In genomic region chr6:39843305-39844020, GRCh38 we compare ENCODE assay signal across 15 cellular contexts. TPM values are rescaled to one million over a fixed set of nuclear protein-coding genes. Genes with fewer than 3 reads are reported as not detected.
DNase-seq lines count a peak whose midpoint lies in the region; ATAC-seq, FAIRE-seq and TF ChIP-seq lines count a peak whose summit lies in the region.
"Had no signal": no experiment of that assay in that cellular context is flagged by ENCODE, and none has a peak within 500 bp of the region (broad histone marks: within the 10 kb centered on the region; RNA-seq: fewer than 3 reads in every experiment).

No MANE protein-coding gene starts in this region.

- H3K9me3 Mint-ChIP-seq in nephron = no peaks in the 10 kb centered on the region
- H3K9me3 Mint-ChIP-seq: activated naive CD8-positive, alpha-beta T cell treated with anti-CD3 and anti-CD28 coated beads, Interleukin-2, amount 10 ng/mL, durations not matched to agents 7 days and 5 days; memory B cell had no signal

- 0 out of 2 replicates have a peak overlapping the region, but pooled peaks have one; percentile 18 for H2BK15ac ChIP-seq in H1 (ENCODE audit: low read length)

- peak overlapping the region; percentile 60 for H3K4ac ChIP-seq in H1 (replicated peaks; ENCODE audit: insufficient read length, low read depth, low read length)

- H3K23ac ChIP-seq in H1 (ENCODE audit: insufficient read length) = no peak overlapping the region

- no peak overlapping the region for H3K14ac ChIP-seq in H1 (ENCODE audit: insufficient read length)

- peaks cover 40% of the 10 kb centered on the region for H3K4me1 Mint-ChIP-seq in nephron
- H3K4me1 Mint-ChIP-seq: activated CD8-positive, alpha-beta memory T cell treated with anti-CD3 and anti-CD28 coated beads, Interleukin-2, amount 10 ng/mL, durations not matched to agents 7 days and 5 days; activated naive CD8-positive, alpha-beta T cell treated with anti-CD3 and anti-CD28 coated beads, Interleukin-2, amount 10 ng/mL, durations not matched to agents 7 days and 5 days; memory B cell had no signal

- no peaks in the 10 kb centered on the region for H3K27me3 ChIP-seq in BE2C
- no peaks in the 10 kb centered on the region for H3K27me3 ChIP-seq in H1 (replicated peaks in 1 of 4; ENCODE audit: control insufficient read depth in 3 of 4, extremely low read depth in 1 of 4, insufficient read depth in 3 of 4, low read length in 3 of 4)

- TF ChIP-seq CTCF in BE2C (IDR thresholded peaks at IDR 0.05; ENCODE audit: low read depth, low read length) = peak; percentile 18; the same call in 1 of the 2 replicates
- TF ChIP-seq CTCF in H1 (IDR thresholded peaks at IDR 0.05; ENCODE audit: control extremely low read depth in 1 of 3, insufficient read depth in 1 of 3, low read depth in 1 of 3, low read length in 3 of 3) = peak in 2 of 3 experiments; percentile 20 to 40; a peak in 2 of 4 replicates
- no peak for TF ChIP-seq CTCF in nephron (IDR thresholded peaks at IDR 0.05; ENCODE audit: unreplicated experiment in 3 of 3)

- H3K18ac ChIP-seq in H1 (ENCODE audit: extremely low read depth, low read length) = no peak overlapping the region

- H3K79me1 ChIP-seq in H1 (ENCODE audit: low read depth, low read length) = no peaks in the 10 kb centered on the region

- no peaks in the 10 kb centered on the region for H3K9me3 ChIP-seq in BE2C
- H3K9me3 ChIP-seq in H1 (ENCODE audit: insufficient read depth in 2 of 2, low read depth in 1 of 2, low read length in 1 of 2) = no peaks in the 10 kb centered on the region
- H3K9me3 ChIP-seq: HAP-1 had no signal

- H4K5ac ChIP-seq in H1 (ENCODE audit: insufficient read length, low read depth, low read length) = no peak overlapping the region

- no peak overlapping the region for H2AK5ac ChIP-seq in H1 (ENCODE audit: low read depth, low read length)

- H3K27ac ChIP-seq in H1 (ENCODE audit: low read depth, low read length) = no peak overlapping the region

- POLR2A ChIA-PET in H1 (lab: Charles Lee; ENCODE audit: partially characterized antibody) = no interaction called here

- H4K8ac ChIP-seq in H1 (ENCODE audit: extremely low read depth, insufficient read depth, low read length) = no peak overlapping the region

- H3K79me2 ChIP-seq in H1 (ENCODE audit: control insufficient read depth in 1 of 2, insufficient read depth in 2 of 2, low read length in 2 of 2) = no peaks in the 10 kb centered on the region

- H2BK120ac ChIP-seq in H1 (replicated peaks; ENCODE audit: low read depth, low read length) = no peak overlapping the region

- CTCF ChIA-PET in H1 (lab: Charles Lee; ENCODE audit: partially characterized antibody) = interaction anchor here (0.5 to 2.6 kb wide), 9 partner anchors 10 to 866 kb away, joined by 3 to 11 read pairs (median 3); no protein-coding TSS in a partner anchor

- H4K20me1 ChIP-seq in H1 (replicated peaks in 1 of 2; ENCODE audit: control insufficient read depth in 1 of 2, insufficient read depth in 2 of 2, low read length in 2 of 2) = peaks cover 0 to 7% of the 10 kb centered on the region in 2 experiments

- H3K23me2 ChIP-seq in H1 (ENCODE audit: low read depth, low read length) = peaks cover 8% of the 10 kb centered on the region

- 92% methylated on average over 12 of the region's 12 CpGs; no CpG with 5 or more reads in 1 of the 2 experiments for WGBS in H1 (ENCODE audit: extremely low coverage in 1 of 2, insufficient coverage in 1 of 2, insufficient read length in 1 of 2, insufficient replicate concordance in 2 of 2, low coverage in 1 of 2, low lambda C conversion rate in 2 of 2, missing lambda C conversion rate in 1 of 2), 2 experiments

- no peak overlapping the region for H4K91ac ChIP-seq in H1 (replicated peaks; ENCODE audit: insufficient read length, low read length)

- H2BK12ac ChIP-seq in H1 (ENCODE audit: low read depth, low read length) = no peak overlapping the region

- TF ChIP-seq RAD21 in H1 (IDR thresholded peaks at IDR 0.05 in 1 of 2, conservative IDR thresholded peaks at IDR 0.05 in 1 of 2; ENCODE audit: low read depth in 2 of 2, low read length in 2 of 2) = no peak

- no peak overlapping the region for H3K4me2 ChIP-seq in H1 (ENCODE audit: insufficient read depth in 1 of 2, low read depth in 2 of 2, low read length in 2 of 2)

- H3K36me3 Mint-ChIP-seq in nephron (ENCODE audit: low read depth) = no peaks in the 10 kb centered on the region
- H3K36me3 Mint-ChIP-seq: activated CD8-positive, alpha-beta memory T cell treated with anti-CD3 and anti-CD28 coated beads, Interleukin-2, amount 10 ng/mL, durations not matched to agents 7 days and 5 days; activated naive CD8-positive, alpha-beta T cell treated with anti-CD3 and anti-CD28 coated beads, Interleukin-2, amount 10 ng/mL, durations not matched to agents 7 days and 5 days; memory B cell had no signal

- H3K36me3 ChIP-seq in BE2C = no peaks in the 10 kb centered on the region
- H3K36me3 ChIP-seq in H1 (ENCODE audit: control insufficient read depth in 2 of 4, insufficient read depth in 4 of 4, low read length in 3 of 4) = no peaks in the 10 kb centered on the region
- H3K36me3 ChIP-seq: HAP-1 had no signal

- no peak overlapping the region for H3K56ac ChIP-seq in H1 (replicated peaks; ENCODE audit: insufficient read length, low read depth, low read length)

- H2AFZ ChIP-seq in H1 (ENCODE audit: low read length) = peak overlapping the region; percentile 38; the same call in 1 of the 2 replicates

- FAIRE-seq in H1 (lab: Jason Lieb, UNC) = no peak

- peak overlapping the region; percentile 6 to 62 (median 34) for H3K27ac Mint-ChIP-seq in nephron
- H3K27ac Mint-ChIP-seq: activated CD8-positive, alpha-beta memory T cell treated with anti-CD3 and anti-CD28 coated beads, Interleukin-2, amount 10 ng/mL, durations not matched to agents 7 days and 5 days; activated naive CD8-positive, alpha-beta T cell treated with anti-CD3 and anti-CD28 coated beads, Interleukin-2, amount 10 ng/mL, durations not matched to agents 7 days and 5 days; memory B cell had no signal

- no peak overlapping the region for H3K4me3 ChIP-seq in BE2C (ENCODE audit: low read depth, low read length)
- no peak overlapping the region for H3K4me3 ChIP-seq in H1 (ENCODE audit: extremely low read depth in 1 of 4, insufficient read depth in 2 of 4, low read depth in 3 of 4, low read length in 4 of 4)
- H3K4me3 ChIP-seq: HAP-1 had no signal

- no peak for TF ChIP-seq EP300 in H1 (IDR thresholded peaks at IDR 0.05; ENCODE audit: borderline replicate concordance in 1 of 2, low read depth in 2 of 2, low read length in 2 of 2)

- DNase-seq in BE2C = no peak
- DNase-seq in HT1080 (ENCODE audit: low read depth) = peak; percentile 29
- no peak for DNase-seq in H1 (ENCODE audit: low read depth in 1 of 2, low spot score in 2 of 2)
- no peak for DNase-seq in A172 (ENCODE audit: low spot score)
- DNase-seq in CD1c-positive myeloid dendritic cell (ENCODE audit: extremely low spot score) = no peak
- DNase-seq: activated CD8-positive, alpha-beta memory T cell treated with anti-CD3 and anti-CD28 coated beads, Interleukin-2, amount 10 ng/mL, durations not matched to agents 7 days and 5 days; activated naive CD8-positive, alpha-beta T cell treated with anti-CD3 and anti-CD28 coated beads, Interleukin-2, amount 10 ng/mL, durations not matched to agents 7 days and 5 days; hypothalamus; NCI-H226; RPMI8226 had no signal

- H3K27me3 Mint-ChIP-seq in nephron (ENCODE audit: low read depth) = no peaks in the 10 kb centered on the region
- H3K27me3 Mint-ChIP-seq: activated CD8-positive, alpha-beta memory T cell treated with anti-CD3 and anti-CD28 coated beads, Interleukin-2, amount 10 ng/mL, durations not matched to agents 7 days and 5 days had no signal

- H2BK20ac ChIP-seq in H1 (ENCODE audit: low read length) = no peak overlapping the region

- no peak overlapping the region for H2BK5ac ChIP-seq in H1 (ENCODE audit: low read depth, low read length)

- ATAC-seq in GM19395 (IDR thresholded peaks at IDR 0.05; ENCODE audit: unreplicated experiment) = no peak
- ATAC-seq in HG02588 (IDR thresholded peaks at IDR 0.05; ENCODE audit: unreplicated experiment) = no peak
- ATAC-seq: activated CD8-positive, alpha-beta memory T cell treated with anti-CD3 and anti-CD28 coated beads, Interleukin-2, amount 10 ng/mL, durations not matched to agents 7 days and 5 days had no signal

- no peak overlapping the region for H3K9ac ChIP-seq in H1 (replicated peaks in 1 of 4; ENCODE audit: extremely low read depth in 1 of 4, low read depth in 3 of 4, low read length in 3 of 4)

- TF ChIP-seq POLR2A in H1 (IDR thresholded peaks at IDR 0.05; ENCODE audit: control extremely low read depth in 1 of 2, low read depth in 2 of 2, low read length in 2 of 2) = no peak

- no peaks in the 10 kb centered on the region for H3K4me1 ChIP-seq in BE2C
- H3K4me1 ChIP-seq in H1 (replicated peaks in 1 of 4; ENCODE audit: control insufficient read depth in 3 of 4, insufficient read depth in 4 of 4, low read length in 3 of 4) = peaks cover 0 to 4% (median 0%) of the 10 kb centered on the region in 4 experiments; a peak in 3 of 7 replicates
- H3K4me1 ChIP-seq: HAP-1 had no signal

- H3K4me3 Mint-ChIP-seq in nephron = no peak overlapping the region
- H3K4me3 Mint-ChIP-seq: activated CD8-positive, alpha-beta memory T cell treated with anti-CD3 and anti-CD28 coated beads, Interleukin-2, amount 10 ng/mL, durations not matched to agents 7 days and 5 days; activated naive CD8-positive, alpha-beta T cell treated with anti-CD3 and anti-CD28 coated beads, Interleukin-2, amount 10 ng/mL, durations not matched to agents 7 days and 5 days; memory B cell had no signal

TF ChIP-seq in H1, 55 proteins besides CTCF, POLR2A, EP300 and RAD21:
- TF ChIP-seq ASH2L (IDR thresholded peaks at IDR 0.05; ENCODE audit: low read length) = no peak
TF ChIP-seq in H1: peak in this region for 0.

RNA-seq across cellular contexts. Expression of gene DAAM2, which starts 51.3 kb away (rescaled TPM):
- not detected for polyA plus RNA-seq in BE2C (2012; ENCODE audit: insufficient read depth, insufficient read length, low read depth)
- 1.6 and 1.7 TPM in 2 replicates for total RNA-seq in HT1080 (2014; rRNA removed; shearing (Covaris generic))
- polyA plus RNA-seq in HT1080 (2015; cell fraction: cytosol; rRNA removed) = 1.4 and 1.6 TPM in 2 replicates
- 3.1 and 3.2 TPM in 2 replicates for polyA plus RNA-seq in HT1080 (2015; cell fraction: nucleus; rRNA removed)
- 2.9 TPM in 2 replicates for total RNA-seq in H1 (2021; fragmentation: NEBNext Ultra II Directional; extraction: Animal tissue kit (Norgen Biotek cat#: 25700))
- 1.5 and 1.8 TPM in 2 replicates for polyA plus RNA-seq in H1 (2011; rRNA removed)
- polyA plus RNA-seq in H1 (2011; cell fraction: cytosol; rRNA removed) = 1.7 TPM
- 4.1 TPM for polyA plus RNA-seq in H1 (2011; cell fraction: nucleus; rRNA removed)
- polyA plus RNA-seq in H1 (2012, experiment 1 of 2) = 1.9 to 3.0 TPM (median 2.1 TPM) in 4 replicates
- polyA plus RNA-seq in H1 (2012, experiment 2 of 2) = 1.1 TPM
- 2.1 TPM for polyA plus RNA-seq in H1 (2013, experiment 1 of 2)
- 1.7 TPM for polyA plus RNA-seq in H1 (2013, experiment 2 of 2)
- 3.6 and 3.9 TPM in 2 replicates for polyA minus RNA-seq in H1 (2011; rRNA and poly(A)+ RNA removed)
- polyA minus RNA-seq in H1 (2011; cell fraction: cytosol; rRNA and poly(A)+ RNA removed) = 1.1 TPM
- polyA minus RNA-seq in H1 (2011; cell fraction: nucleus; rRNA and poly(A)+ RNA removed) = 2.8 TPM
- 0.10 TPM in 1 of 2 replicates, not detected in the other for total RNA-seq in A172 (2014; rRNA removed; shearing (Covaris generic))
- total RNA-seq: activated CD8-positive, alpha-beta memory T cell treated with anti-CD3 and anti-CD28 coated beads, Interleukin-2, amount 10 ng/mL, durations not matched to agents 7 days and 5 days; activated naive CD8-positive, alpha-beta T cell treated with anti-CD3 and anti-CD28 coated beads, Interleukin-2, amount 10 ng/mL, durations not matched to agents 7 days and 5 days had no signal

Comparison
In these comparisons a context has a peak if more than half of its experiments do, and no peak if none do; other contexts are left out.
1. CTCF ChIP-seq: peak in BE2C (single experiment) and H1 (2 of 3); none in nephron (0 of 3).